In the genomic region with DNA sequence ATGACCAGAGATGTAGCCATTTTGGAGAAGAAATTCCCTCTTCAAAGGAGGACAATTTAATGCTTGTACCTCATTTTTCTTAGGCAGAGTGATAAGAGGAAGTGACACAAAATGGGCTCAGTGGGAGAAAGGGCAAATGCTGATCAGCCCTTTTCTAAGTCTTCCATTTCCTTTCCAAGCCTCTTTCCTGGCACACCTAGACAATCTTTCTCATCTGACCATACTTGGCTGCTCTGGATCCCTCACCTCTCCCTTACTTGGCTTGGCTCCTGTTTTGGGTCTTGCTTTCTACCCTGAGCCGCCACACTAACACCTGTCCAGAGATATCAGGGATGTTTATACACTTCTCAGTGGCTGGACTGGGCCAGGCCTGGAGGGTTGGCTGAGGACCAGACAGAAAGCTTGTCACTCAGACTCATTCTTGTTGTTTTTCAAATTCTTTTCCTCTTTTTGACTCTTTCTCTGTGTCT, we compare ENCODE assay signal across 11 cellular contexts. TPM values are rescaled to one million over a fixed set of nuclear protein-coding genes. Genes with fewer than 3 reads are reported as not detected.
DNase-seq lines count a peak whose midpoint lies in the region; ATAC-seq and TF ChIP-seq lines count a peak whose summit lies in the region.
"Had no signal": no experiment of that assay in that cellular context is flagged by ENCODE, and none has a peak within 500 bp of the region (broad histone marks: within the 10 kb centered on the region; RNA-seq: fewer than 3 reads in every experiment).

No MANE protein-coding gene starts in this region.

- H4K20me1 ChIP-seq in OCI-LY7 (ENCODE audit: insufficient read depth, low read length), result no peaks in the 10 kb centered on the region

- in situ Hi-C loops in GM13976 (cut with MboI; ENCODE audit: low sequenced_read_pairs, unreplicated experiment), result no loop called here

- H2AFZ ChIP-seq in OCI-LY7 (ENCODE audit: low read length), result peak overlapping the region; percentile 57; the same call in 1 of the 2 replicates

- no peaks in the 10 kb centered on the region for H3K9me2 ChIP-seq in OCI-LY7 (ENCODE audit: insufficient read depth, low read length)

- BruUV-seq in OCI-LY7 (replicated peaks; lab: Mats Ljungman, UMichigan), result no TSS peak

- peak; percentile 25 for DNase-seq in DMS153 (lab: John Stamatoyannopoulos, UW)
- no peak for DNase-seq in DMS153 treated with DMSO at 0.1 percent for 48 hours (lab: John Stamatoyannopoulos, UW; ENCODE audit: unreplicated experiment)
- no peak for DNase-seq in OCI-LY7 (ENCODE audit: low spot score)
- DNase-seq in right atrium auricular region (ENCODE audit: low spot score), result no peak
- DNase-seq in HCEC 1CT, result no peak
- DNase-seq in GM13976 (ENCODE audit: low spot score), result no peak
- DNase-seq: 8988T had no signal

- CTCF ChIA-PET in OCI-LY7 (lab: Charles Lee; ENCODE audit: unreplicated experiment), result no interaction called here

- no peak for TF ChIP-seq CTCF in OCI-LY7 (conservative IDR thresholded peaks at IDR 0.05; ENCODE audit: low read length)
- TF ChIP-seq CTCF in right atrium auricular region (IDR thresholded peaks at IDR 0.05), result no peak
- TF ChIP-seq CTCF in GM13976 (IDR thresholded peaks at IDR 0.05; ENCODE audit: borderline replicate concordance, control extremely low read depth, extremely low read depth, insufficient read depth, missing control alignments), result no peak

- intact Hi-C loops in OCI-LY7 (cut with micrococcal nuclease; ENCODE audit: unreplicated experiment), result no loop called here

- ATAC-seq in GM18868 (IDR thresholded peaks at IDR 0.05; ENCODE audit: unreplicated experiment), result no peak
- ATAC-seq: stimulated activated effector memory CD8-positive, alpha-beta T cell treated with anti-CD3 and anti-CD28 coated beads, Interleukin-12 subunit alpha, Interleukin-12 subunit beta, amount 100 ng/mL, for 72 hours had no signal

- H3K4me1 ChIP-seq in OCI-LY7 (ENCODE audit: insufficient read depth, low read length, poor library complexity, severe bottlenecking), result peaks cover 78% of the 10 kb centered on the region
- peaks cover 0 to 83% of the 10 kb centered on the region in 2 donors for H3K4me1 ChIP-seq in right atrium auricular region
- H3K4me1 ChIP-seq in skeletal muscle tissue (ENCODE audit: control insufficient read depth in 3 of 3, insufficient read depth in 3 of 3, low read length in 3 of 3), result peaks cover 74 to 79% (median 79%) of the 10 kb centered on the region in 3 donors

- POLR2A ChIA-PET in OCI-LY7 (lab: Charles Lee), result interaction anchor here (1.1 to 2.3 kb wide), 3 partner anchors 10 to 24 kb away, joined by 5 to 11 read pairs (median 9); partner anchors contain the start of gene TXNIP

- no peak overlapping the region for H3K27ac ChIP-seq in OCI-LY7 (ENCODE audit: low read depth, low read length, poor library complexity, severe bottlenecking)
- H3K27ac ChIP-seq in right atrium auricular region, result peak overlapping the region; percentile 96 to 98
- peak overlapping the region; percentile 94 for H3K27ac ChIP-seq in skeletal muscle tissue (ENCODE audit: low read depth, low read length)

- peak overlapping the region; percentile 4; the same call in 1 of the 2 replicates for H3K4me2 ChIP-seq in OCI-LY7 (ENCODE audit: low read length)

- peak overlapping the region; percentile 47 to 77 (median 57) for H3K9ac ChIP-seq in skeletal muscle tissue (ENCODE audit: low read depth in 1 of 3, low read length in 3 of 3)

- no peaks in the 10 kb centered on the region for H3K9me3 ChIP-seq in OCI-LY7 (ENCODE audit: low read length)
- H3K9me3 ChIP-seq in right atrium auricular region, result no peaks in the 10 kb centered on the region
- H3K9me3 ChIP-seq in skeletal muscle tissue (ENCODE audit: control insufficient read depth in 3 of 3, low read length in 3 of 3), result no peaks in the 10 kb centered on the region

- H3K36me3 ChIP-seq in OCI-LY7 (ENCODE audit: insufficient read depth, low read length), result no peaks in the 10 kb centered on the region
- H3K36me3 ChIP-seq in right atrium auricular region, result no peaks in the 10 kb centered on the region
- no peaks in the 10 kb centered on the region for H3K36me3 ChIP-seq in skeletal muscle tissue (ENCODE audit: control insufficient read depth in 3 of 3, insufficient read depth in 3 of 3, low read length in 3 of 3)

- H3K27me3 ChIP-seq in right atrium auricular region, result no peaks in the 10 kb centered on the region
- no peaks in the 10 kb centered on the region for H3K27me3 ChIP-seq in skeletal muscle tissue (ENCODE audit: control insufficient read depth in 3 of 3, insufficient read depth in 3 of 3, low read length in 3 of 3)

- no peaks in the 10 kb centered on the region for H3K79me2 ChIP-seq in OCI-LY7 (ENCODE audit: insufficient read depth, low read depth, low read length)

- H3K4me3 ChIP-seq in OCI-LY7 (ENCODE audit: low read depth, low read length, poor library complexity, severe bottlenecking) (no peak overlapping the region), right atrium auricular region (no peak overlapping the region), skeletal muscle tissue (ENCODE audit: low read length in 3 of 3) (peak overlapping the region; percentile 27 to 54 (median 45))

RNA-seq across cellular contexts. Expression of gene TXNIP, which starts 13.1 kb away (rescaled TPM):
- total RNA-seq in OCI-LY7 (2014; rRNA removed; shearing (Covaris generic)), result 99.9 and 144 TPM in 2 replicates
- total RNA-seq in OCI-LY7 (2022) (50.3 and 76.8 TPM in 2 replicates), right atrium auricular region (1,000 to 10,000 TPM in 1 of 2 donors, 100 to 1,000 TPM in 1; 898 to 1,186 TPM), skeletal muscle tissue (536 TPM)

RNA-seq across cellular contexts. Expression of gene POLR3GL, which starts 18.8 kb away (rescaled TPM):
- 19.8 and 29.8 TPM in 2 replicates for total RNA-seq in OCI-LY7 (2014; rRNA removed; shearing (Covaris generic))
- total RNA-seq in OCI-LY7 (2022) (27.3 and 30.7 TPM in 2 replicates), right atrium auricular region (10 to 100 TPM; 36.4 to 45.2 TPM), skeletal muscle tissue (17.7 TPM)

RNA-seq across cellular contexts. Expression of gene ANKRD34A, which starts 18.9 kb away (rescaled TPM):
- 0.62 and 1.9 TPM in 2 replicates for total RNA-seq in OCI-LY7 (2014; rRNA removed; shearing (Covaris generic))
- total RNA-seq in OCI-LY7 (2022), result 4.5 and 4.8 TPM in 2 replicates
- total RNA-seq in right atrium auricular region, result 1 to 10 TPM; 1.5 to 3.4 TPM
- under 0.01 TPM for total RNA-seq in skeletal muscle tissue

RNA-seq across cellular contexts. Expression of gene LIX1L, which starts 25.4 kb away (rescaled TPM):
- 10.2 and 11.6 TPM in 2 replicates for total RNA-seq in OCI-LY7 (2014; rRNA removed; shearing (Covaris generic))
- total RNA-seq in OCI-LY7 (2022), result 26.3 and 31.8 TPM in 2 replicates
- 10 to 100 TPM; 26.6 to 36.6 TPM for total RNA-seq in right atrium auricular region
- 16.2 TPM for total RNA-seq in skeletal muscle tissue

RNA-seq across cellular contexts. Expression of gene HJV, which starts 38.3 kb away (rescaled TPM):
- total RNA-seq in OCI-LY7 (2014; rRNA removed; shearing (Covaris generic)), result not detected in 2 replicates
- total RNA-seq in OCI-LY7 (2022), result not detected in 2 replicates
- 100 to 1,000 TPM in 1 of 2 donors, 10 to 100 TPM in 1; 73.3 to 153 TPM for total RNA-seq in right atrium auricular region
- 439 TPM for total RNA-seq in skeletal muscle tissue
- total RNA-seq: M059J had no signal

Comparison
In these comparisons a context has a peak if more than half of its experiments do, and no peak if none do; other contexts are left out.
1. H3K4me3 ChIP-seq: peak in skeletal muscle tissue (3 of 3); none in OCI-LY7 (single experiment) and right atrium auricular region (0 of 2).